ENCODE assay signal across 8 cellular contexts in genomic region chr3:150411106-150411460, GRCh38. TPM values are rescaled to one million over a fixed set of nuclear protein-coding genes. Genes with fewer than 3 reads are reported as not detected.
DNase-seq lines count a peak whose midpoint lies in the region; ATAC-seq and TF ChIP-seq lines count a peak whose summit lies in the region.

No MANE protein-coding gene starts in this region.

- no peaks in the 10 kb centered on the region for H3K27me3 Mint-ChIP-seq in activated CD8-positive, alpha-beta T cell treated with anti-CD3 and anti-CD28 coated beads for 36 hours

- DNase-seq in NCI-H82 (lab: John Stamatoyannopoulos, UW) = peak; percentile 70
- no peak for DNase-seq in NCI-H82 treated with DMSO at 0.1 percent for 48 hours (lab: John Stamatoyannopoulos, UW; ENCODE audit: unreplicated experiment)
- no peak for DNase-seq in activated CD8-positive, alpha-beta T cell treated with anti-CD3 and anti-CD28 coated beads for 36 hours
- no peak for DNase-seq in left colon
- DNase-seq in stimulated activated CD4-positive, alpha-beta T cell treated with anti-CD3 and anti-CD28 coated beads, Interleukin-15, amount 100 ng/mL, for 24 hours = no peak

- no peak for ATAC-seq in activated CD8-positive, alpha-beta T cell treated with anti-CD3 and anti-CD28 coated beads for 36 hours
- ATAC-seq in left colon (no peak), GM21360 (IDR thresholded peaks at IDR 0.05; ENCODE audit: unreplicated experiment) (no peak)

- intact Hi-C loops in activated CD8-positive, alpha-beta T cell treated with anti-CD3 and anti-CD28 coated beads for 36 hours (cut with micrococcal nuclease) = loop anchor here (10.0 kb wide), 1 partner anchor 454 kb away; no protein-coding TSS in a partner anchor
- intact Hi-C loops in left colon (cut with DNase I, micrococcal nuclease) = loop anchor here in 1 of 2 donors (5.0 to 10.0 kb wide), 2 partner anchors 84 to 174 kb away; no protein-coding TSS in a partner anchor

- H3K4me1 ChIP-seq in iPS-18a (ENCODE audit: control insufficient read depth, low read depth, low read length) (peaks cover 37% of the 10 kb centered on the region), stomach smooth muscle (ENCODE audit: control insufficient read depth, insufficient read depth, low read length) (no peaks in the 10 kb centered on the region)

- H3K4me3 ChIP-seq in iPS-18a (ENCODE audit: low read length) (peak overlapping the region; percentile 90), stomach smooth muscle (ENCODE audit: low read length in 2 of 2) (peak overlapping the region; percentile 94)

- H3K36me3 ChIP-seq in iPS-18a (ENCODE audit: control insufficient read depth, low read depth, low read length) = no peaks in the 10 kb centered on the region
- H3K36me3 ChIP-seq in stomach smooth muscle (ENCODE audit: control insufficient read depth in 2 of 2, insufficient read depth in 2 of 2, low read length in 2 of 2) = no peaks in the 10 kb centered on the region

- H3K27me3 ChIP-seq in iPS-18a (ENCODE audit: control insufficient read depth, insufficient read depth, low read length) (no peaks in the 10 kb centered on the region), stomach smooth muscle (ENCODE audit: control insufficient read depth in 1 of 2, insufficient read depth in 2 of 2, low read length in 2 of 2) (no peaks in the 10 kb centered on the region)

- H3K9ac ChIP-seq in iPS-18a (ENCODE audit: low read length) = peak overlapping the region; percentile 44
- H3K9ac ChIP-seq in stomach smooth muscle (ENCODE audit: low read length in 2 of 2) = peak overlapping the region; percentile 2 to 96

- peaks cover 44% of the 10 kb centered on the region for H3K4me1 Mint-ChIP-seq in activated CD8-positive, alpha-beta T cell treated with anti-CD3 and anti-CD28 coated beads for 36 hours (ENCODE audit: low read depth)

- H3K36me3 Mint-ChIP-seq in activated CD8-positive, alpha-beta T cell treated with anti-CD3 and anti-CD28 coated beads for 36 hours (ENCODE audit: low read depth) = peaks cover 49% of the 10 kb centered on the region

- POLR2A ChIA-PET in activated CD8-positive, alpha-beta T cell treated with anti-CD3 and anti-CD28 coated beads for 36 hours (lab: Charles Lee) = interaction anchor here (2.2 to 4.2 kb wide), 2 partner anchors 15 to 135 kb away, joined by 6 to 23 read pairs; partner anchors contain the start of genes EIF2A and SERP1

- H3K9me3 ChIP-seq in iPS-18a (ENCODE audit: control insufficient read depth, low read depth, low read length) = no peaks in the 10 kb centered on the region
- H3K9me3 ChIP-seq in stomach smooth muscle (ENCODE audit: control insufficient read depth in 2 of 2, low read length in 2 of 2) = no peaks in the 10 kb centered on the region

- TF ChIP-seq CTCF in activated CD8-positive, alpha-beta T cell treated with anti-CD3 and anti-CD28 coated beads for 36 hours (IDR thresholded peaks at IDR 0.05) = no peak

- H3K9me3 Mint-ChIP-seq in activated CD8-positive, alpha-beta T cell treated with anti-CD3 and anti-CD28 coated beads for 36 hours = no peaks in the 10 kb centered on the region

- peak overlapping the region; percentile 84 for H3K4me3 Mint-ChIP-seq in activated CD8-positive, alpha-beta T cell treated with anti-CD3 and anti-CD28 coated beads for 36 hours

- CTCF ChIA-PET in activated CD8-positive, alpha-beta T cell treated with anti-CD3 and anti-CD28 coated beads for 36 hours (lab: Charles Lee) = interaction anchor here (1.1 kb wide), 1 partner anchor 85 kb away, joined by 4 read pairs; no protein-coding TSS in a partner anchor

- H3K27ac ChIP-seq in iPS-18a (ENCODE audit: low read length) (no peak overlapping the region), stomach smooth muscle (ENCODE audit: low read length) (peak overlapping the region; percentile 96)

- H3K27ac Mint-ChIP-seq in activated CD8-positive, alpha-beta T cell treated with anti-CD3 and anti-CD28 coated beads for 36 hours = peak overlapping the region; percentile 75

RNA-seq across cellular contexts. Expression of gene TSC22D2, which starts 3.0 kb away (rescaled TPM):
- total RNA-seq in activated CD8-positive, alpha-beta T cell treated with anti-CD3 and anti-CD28 coated beads for 36 hours = 10 to 100 TPM; 12.3 to 16.7 TPM
- 10 to 100 TPM; 22.4 to 28.3 TPM for total RNA-seq in left colon
